Comparison of ENCODE assay signal across 10 cellular contexts in the genomic region with DNA sequence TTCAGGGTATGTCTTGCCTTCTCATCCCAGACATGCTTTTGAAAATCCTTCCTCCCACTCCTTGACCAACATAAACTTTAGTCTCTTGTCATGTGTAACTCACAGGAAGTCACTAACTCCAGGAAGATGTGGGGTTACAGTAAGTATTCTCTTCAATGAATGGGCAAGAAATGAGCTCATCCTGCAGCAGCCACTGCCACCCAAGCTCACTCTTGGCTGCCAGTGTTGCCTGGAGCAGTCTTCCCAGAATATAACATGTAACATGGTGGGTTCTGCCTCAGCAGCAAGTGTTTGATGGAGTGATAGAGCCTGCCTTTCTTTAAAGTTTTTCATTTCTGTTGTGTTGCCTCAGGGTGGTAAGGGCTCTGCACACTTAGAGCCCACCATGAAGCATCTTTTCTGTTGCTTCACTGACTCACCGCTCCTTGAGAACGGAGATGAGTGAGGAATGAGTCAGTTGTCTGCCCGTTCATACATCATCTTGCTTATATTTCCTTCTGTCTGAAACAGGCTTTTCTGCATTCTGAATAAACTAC.
DNase-seq lines count a peak whose midpoint lies in the region; ATAC-seq lines count a peak whose summit lies in the region.
"Had no signal": no experiment of that assay in that cellular context is flagged by ENCODE, and none has a peak within 500 bp of the region (broad histone marks: within the 10 kb centered on the region; RNA-seq: fewer than 3 reads in every experiment).

No MANE protein-coding gene starts in this region.

- peaks cover 24% of the 10 kb centered on the region for H3K4me1 Mint-ChIP-seq in activated naive CD8-positive, alpha-beta T cell treated with anti-CD3 and anti-CD28 coated beads, Interleukin-2, amount 50 U/mL, for 24 hours
- peaks cover 8% of the 10 kb centered on the region for H3K4me1 Mint-ChIP-seq in activated naive CD8-positive, alpha-beta T cell treated with anti-CD3 and anti-CD28 coated beads for 36 hours

- intact Hi-C loops in head of caudate nucleus (cut with DNase I): no loop called here

- H3K36me3 Mint-ChIP-seq in activated naive CD8-positive, alpha-beta T cell treated with anti-CD3 and anti-CD28 coated beads, Interleukin-2, amount 50 U/mL, for 24 hours (ENCODE audit: low read depth): no peaks in the 10 kb centered on the region
- H3K36me3 Mint-ChIP-seq in activated naive CD8-positive, alpha-beta T cell treated with anti-CD3 and anti-CD28 coated beads for 36 hours: no peaks in the 10 kb centered on the region
- H3K36me3 Mint-ChIP-seq: CD8-positive, alpha-beta memory T cell had no signal

- ATAC-seq in activated naive CD8-positive, alpha-beta T cell treated with anti-CD3 and anti-CD28 coated beads, Interleukin-2, amount 50 U/mL, for 24 hours: peak; percentile 83
- no peak for ATAC-seq in HG03025 (IDR thresholded peaks at IDR 0.05; ENCODE audit: low FRiP score, unreplicated experiment)

- no peak overlapping the region for H3K4me3 Mint-ChIP-seq in activated naive CD8-positive, alpha-beta T cell treated with anti-CD3 and anti-CD28 coated beads, Interleukin-2, amount 50 U/mL, for 24 hours
- no peak overlapping the region for H3K4me3 Mint-ChIP-seq in activated naive CD8-positive, alpha-beta T cell treated with anti-CD3 and anti-CD28 coated beads for 36 hours
- H3K4me3 Mint-ChIP-seq: CD8-positive, alpha-beta memory T cell had no signal

- H3K27me3 Mint-ChIP-seq in activated naive CD8-positive, alpha-beta T cell treated with anti-CD3 and anti-CD28 coated beads, Interleukin-2, amount 50 U/mL, for 24 hours: peaks cover 10% of the 10 kb centered on the region
- H3K27me3 Mint-ChIP-seq in activated naive CD8-positive, alpha-beta T cell treated with anti-CD3 and anti-CD28 coated beads for 36 hours: peaks cover 17% of the 10 kb centered on the region

- no peaks in the 10 kb centered on the region for H3K9me3 Mint-ChIP-seq in activated naive CD8-positive, alpha-beta T cell treated with anti-CD3 and anti-CD28 coated beads, Interleukin-2, amount 50 U/mL, for 24 hours
- H3K9me3 Mint-ChIP-seq in activated naive CD8-positive, alpha-beta T cell treated with anti-CD3 and anti-CD28 coated beads for 36 hours: no peaks in the 10 kb centered on the region

- H3K27ac Mint-ChIP-seq in activated naive CD8-positive, alpha-beta T cell treated with anti-CD3 and anti-CD28 coated beads, Interleukin-2, amount 50 U/mL, for 24 hours: no peak overlapping the region
- H3K27ac Mint-ChIP-seq in activated naive CD8-positive, alpha-beta T cell treated with anti-CD3 and anti-CD28 coated beads for 36 hours: no peak overlapping the region

- no peak for DNase-seq in activated naive CD8-positive, alpha-beta T cell treated with anti-CD3 and anti-CD28 coated beads, Interleukin-2, amount 50 U/mL, for 24 hours
- no peak for DNase-seq in activated naive CD8-positive, alpha-beta T cell treated with anti-CD3 and anti-CD28 coated beads for 36 hours
- DNase-seq in HS-27A (ENCODE audit: low read depth) (peak; percentile 69), dermis blood vessel endothelial cell (peak; percentile 66), stromal cell of bone marrow (ENCODE audit: low read depth) (peak; percentile 88), head of caudate nucleus (no peak), NCI-H187 (lab: John Stamatoyannopoulos, UW) (no peak)
- DNase-seq: CD8-positive, alpha-beta memory T cell; NCI-H774 had no signal

Comparison
In these comparisons a context has a peak if more than half of its experiments do, and no peak if none do; other contexts are left out.
1. DNase-seq: peak in HS-27A (single experiment), dermis blood vessel endothelial cell (single experiment) and stromal cell of bone marrow (single experiment); none in activated naive CD8-positive, alpha-beta T cell treated with anti-CD3 and anti-CD28 coated beads, Interleukin-2, amount 50 U/mL, for 24 hours (single experiment), activated naive CD8-positive, alpha-beta T cell treated with anti-CD3 and anti-CD28 coated beads for 36 hours (single experiment), head of caudate nucleus (0 of 42) and NCI-H187 (0 of 2).